ENCODE assay signal across 31 cellular contexts in the genomic region with DNA sequence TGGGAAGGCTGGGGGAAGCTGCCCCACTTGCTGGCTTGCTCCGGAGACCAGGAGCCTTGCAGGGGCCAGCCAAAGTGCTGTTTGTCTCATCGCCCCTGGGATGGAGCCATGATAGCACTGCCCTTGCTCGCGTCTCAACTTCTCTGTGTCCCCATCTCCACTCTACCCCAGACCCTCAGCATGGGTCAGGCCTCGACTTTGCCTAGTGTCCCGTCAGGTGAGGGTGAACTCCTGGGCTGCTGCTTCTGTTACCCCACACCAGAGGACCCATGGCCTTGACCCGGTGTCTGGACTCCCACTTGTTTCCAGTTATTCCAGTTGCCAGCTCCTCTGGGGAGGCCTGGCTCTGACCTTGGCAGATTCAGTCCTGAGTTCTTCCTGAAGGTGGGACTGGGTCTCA. TPM values are rescaled to one million over a fixed set of nuclear protein-coding genes. Genes with fewer than 3 reads are reported as not detected.
DNase-seq lines count a peak whose midpoint lies in the region; ATAC-seq and TF ChIP-seq lines count a peak whose summit lies in the region.
"Had no signal": no experiment of that assay in that cellular context is flagged by ENCODE, and none has a peak within 500 bp of the region (broad histone marks: within the 10 kb centered on the region; RNA-seq: fewer than 3 reads in every experiment).

No MANE protein-coding gene starts in this region.

- peak overlapping the region; percentile 54 to 96 (median 92) for H3K4me2 ChIP-seq in BLaER1 treated with 17β-estradiol and CSF1 and Interleukin-3, amounts not matched to agents 10 nM and 100 nM
- H3K4me2 ChIP-seq in IMR-90 (ENCODE audit: low read depth, low read length) (no peak overlapping the region), trophoblast cell (ENCODE audit: low read length) (no peak overlapping the region)

- in situ Hi-C loops in IMR-90 (cut with MboI; ENCODE audit: low sequenced_read_pairs): no loop called here

- H4K8ac ChIP-seq in IMR-90 (ENCODE audit: low read depth in 2 of 2, low read length in 2 of 2) (no peak overlapping the region; a peak in 1 of 4 replicates), trophoblast cell (ENCODE audit: low read depth, low read length) (no peak overlapping the region)

- intact Hi-C loops in IMR-90 (cut with micrococcal nuclease) (no loop called here), left ventricle myocardium inferior (cut with micrococcal nuclease) (no loop called here)

- H2BK5ac ChIP-seq in IMR-90 (ENCODE audit: low read depth, low read length, poor library complexity, severe bottlenecking) (no peak overlapping the region), trophoblast cell (ENCODE audit: low read depth, low read length, poor library complexity) (no peak overlapping the region)

- H3K23ac ChIP-seq in IMR-90 (ENCODE audit: low read depth, low read length) (no peak overlapping the region), trophoblast cell (ENCODE audit: low read length) (no peak overlapping the region)

- peak overlapping the region; percentile 80; the same call in 1 of the 3 replicates for H2BK15ac ChIP-seq in IMR-90 (ENCODE audit: low read depth, low read length)

- H3K56ac ChIP-seq in IMR-90 (ENCODE audit: extremely low read depth, insufficient read depth, low read length): no peak overlapping the region

- H3K18ac ChIP-seq in IMR-90 (ENCODE audit: low read depth, low read length) (no peak overlapping the region), trophoblast cell (ENCODE audit: low read length) (no peak overlapping the region)

- WGBS in IMR-90 (ENCODE audit: extremely low coverage in 2 of 2, insufficient read length in 1 of 2), 2 experiments: 93% methylated on average over 3 of the region's 7 CpGs; no CpG with 5 or more reads in 1 of the 2 experiments
- no CpG with 5 or more reads among the region's 7 CpGs for WGBS in trophoblast cell (ENCODE audit: extremely low coverage, insufficient coverage, insufficient read length)

- POLR2A ChIA-PET in IMR-90 (lab: Charles Lee; ENCODE audit: unreplicated experiment): no interaction called here

- peaks cover 0 to 41% (median 38%) of the 10 kb centered on the region in 11 experiments; a peak in 18 of 22 replicates for H3K36me3 ChIP-seq in BLaER1 treated with 17β-estradiol and CSF1 and Interleukin-3, amounts not matched to agents 10 nM and 100 nM
- H3K36me3 ChIP-seq in IMR-90 (ENCODE audit: control insufficient read depth, insufficient read depth, low read length) (no peaks in the 10 kb centered on the region), left ventricle myocardium inferior (no peaks in the 10 kb centered on the region), trophoblast cell (ENCODE audit: control insufficient read depth in 1 of 2, insufficient read depth in 2 of 2, low read length in 2 of 2) (peaks cover 20 to 22% of the 10 kb centered on the region in 2 experiments)
- H3K36me3 ChIP-seq: esophagus muscularis mucosa, Peyer's patch, upper lobe of left lung had no signal

- peaks cover 3% of the 10 kb centered on the region for H3K79me2 ChIP-seq in trophoblast cell (ENCODE audit: control insufficient read depth, insufficient read depth, low read length, poor library complexity)

- ATAC-seq in IMR-90 (ENCODE audit: low read depth) (no peak), HG03565 (IDR thresholded peaks at IDR 0.05; ENCODE audit: unreplicated experiment) (no peak)
- ATAC-seq: HCT116, sciatic nerve had no signal

- peak overlapping the region; percentile 81 for H2AK9ac ChIP-seq in IMR-90 (replicated peaks; ENCODE audit: low read depth, low read length, poor library complexity)

- peak overlapping the region in 2 of 10 experiments; percentile 7 to 22; a peak in 3 of 20 replicates for H3K4me3 ChIP-seq in BLaER1 treated with 17β-estradiol and CSF1 and Interleukin-3, amounts not matched to agents 10 nM and 100 nM
- H3K4me3 ChIP-seq in IMR-90 (ENCODE audit: insufficient read depth, low read depth, low read length) (no peak overlapping the region), left ventricle myocardium inferior (no peak overlapping the region), trophoblast cell (ENCODE audit: low read depth, low read length) (no peak overlapping the region)
- H3K4me3 ChIP-seq: esophagus muscularis mucosa, lung, Peyer's patch, upper lobe of left lung had no signal

- TF ChIP-seq RAD21 in IMR-90 (IDR thresholded peaks at IDR 0.05; ENCODE audit: low read length): no peak

- H4K91ac ChIP-seq in IMR-90 (ENCODE audit: insufficient read depth, low read depth, low read length): peak overlapping the region; percentile 73
- peak overlapping the region; percentile 10 for H4K91ac ChIP-seq in trophoblast cell (ENCODE audit: low read depth, low read length)

- peaks cover 68% of the 10 kb centered on the region for H3K9me1 ChIP-seq in IMR-90 (ENCODE audit: insufficient read depth, low read length)

- TF ChIP-seq POLR2A in IMR-90 (IDR thresholded peaks at IDR 0.05; ENCODE audit: low read depth, low read length): no peak

- H3K27ac ChIP-seq in BLaER1 treated with 17β-estradiol and CSF1 and Interleukin-3, amounts not matched to agents 10 nM and 100 nM: peak overlapping the region in 8 of 11 experiments; percentile 0 to 84 (median 70); a peak in 13 of 22 replicates
- H3K27ac ChIP-seq in IMR-90 (ENCODE audit: insufficient read depth, low read length): no peak overlapping the region
- H3K27ac ChIP-seq in left ventricle myocardium inferior (replicated peaks): no peak overlapping the region
- H3K27ac ChIP-seq in trophoblast cell (ENCODE audit: low read depth, low read length): no peak overlapping the region
- H3K27ac ChIP-seq: esophagus muscularis mucosa, Peyer's patch, VCaP had no signal

- H3K4ac ChIP-seq in IMR-90 (ENCODE audit: low read depth, low read length): peak overlapping the region; percentile 88
- H3K4ac ChIP-seq in trophoblast cell (ENCODE audit: low read depth, low read length): no peak overlapping the region

- no peaks in the 10 kb centered on the region for H3K27me3 ChIP-seq in BLaER1 treated with 17β-estradiol and CSF1 and Interleukin-3, amounts not matched to agents 10 nM and 100 nM
- no peaks in the 10 kb centered on the region for H3K27me3 ChIP-seq in IMR-90 (ENCODE audit: control insufficient read depth, insufficient read depth, low read length)
- H3K27me3 ChIP-seq in left ventricle myocardium inferior (ENCODE audit: low read depth): no peaks in the 10 kb centered on the region
- no peaks in the 10 kb centered on the region for H3K27me3 ChIP-seq in trophoblast cell (ENCODE audit: insufficient read depth, low read length)
- H3K27me3 ChIP-seq: esophagus muscularis mucosa, Peyer's patch, upper lobe of left lung had no signal

- H4K5ac ChIP-seq in IMR-90 (ENCODE audit: low read depth, low read length): no peak overlapping the region

- H2AFZ ChIP-seq in IMR-90 (replicated peaks; ENCODE audit: low read length, poor library complexity) (no peak overlapping the region), trophoblast cell (ENCODE audit: insufficient read depth, low read length, poor library complexity) (no peak overlapping the region)

- H2BK120ac ChIP-seq in IMR-90 (ENCODE audit: low read depth, low read length): peak overlapping the region; percentile 86; the same call in 1 of the 2 replicates
- no peak overlapping the region for H2BK120ac ChIP-seq in trophoblast cell (ENCODE audit: insufficient read depth, low read length, poor library complexity)

- 0 out of 2 replicates have a peak overlapping the region, but pooled peaks have one; percentile 90 for H2BK20ac ChIP-seq in IMR-90 (ENCODE audit: low read depth, low read length)

- H3K9ac ChIP-seq in BLaER1 treated with 17β-estradiol and CSF1 and Interleukin-3, amounts not matched to agents 10 nM and 100 nM: peak overlapping the region in 7 of 11 experiments; percentile 6 to 71 (median 42); a peak in 10 of 22 replicates
- no peak overlapping the region for H3K9ac ChIP-seq in IMR-90 (ENCODE audit: low read depth, low read length)
- no peak overlapping the region for H3K9ac ChIP-seq in trophoblast cell (ENCODE audit: low read length)

- no peak overlapping the region for H4K12ac ChIP-seq in trophoblast cell (ENCODE audit: low read depth, low read length)

- peak overlapping the region; percentile 5 for H2BK12ac ChIP-seq in trophoblast cell (ENCODE audit: low read length)

- TF ChIP-seq CTCF in IMR-90 (conservative IDR thresholded peaks at IDR 0.05; ENCODE audit: low read depth, low read length) (no peak), left ventricle myocardium inferior (IDR thresholded peaks at IDR 0.05; ENCODE audit: borderline replicate concordance) (no peak)

- peaks cover 69 to 75% (median 71%) of the 10 kb centered on the region in 10 experiments for H3K4me1 ChIP-seq in BLaER1 treated with 17β-estradiol and CSF1 and Interleukin-3, amounts not matched to agents 10 nM and 100 nM
- peaks cover 50% of the 10 kb centered on the region for H3K4me1 ChIP-seq in IMR-90 (ENCODE audit: control insufficient read depth, insufficient read depth, low read length)
- H3K4me1 ChIP-seq in left ventricle myocardium inferior: peaks cover 50% of the 10 kb centered on the region
- H3K4me1 ChIP-seq in trophoblast cell (ENCODE audit: control insufficient read depth in 1 of 2, insufficient read depth in 2 of 2, low read length in 2 of 2): peaks cover 44 to 45% of the 10 kb centered on the region in 2 experiments

- CTCF ChIA-PET in IMR-90 (lab: Yijun Ruan, JAX): interaction anchor here (0.6 kb wide), 1 partner anchor 31 kb away, joined by 3 read pairs; no protein-coding TSS in a partner anchor

- no TSS peak for BruUV-seq in IMR-90 (replicated peaks; lab: Mats Ljungman, UMichigan)

- H3K79me1 ChIP-seq in IMR-90 (ENCODE audit: low read depth in 1 of 2, low read length in 2 of 2) (peaks cover 8 to 51% of the 10 kb centered on the region in 2 experiments; a peak in 3 of 4 replicates), trophoblast cell (ENCODE audit: low read length) (peaks cover 9% of the 10 kb centered on the region)

- peak overlapping the region; percentile 85; the same call in 1 of the 2 replicates for H2AK5ac ChIP-seq in IMR-90 (ENCODE audit: low read depth, low read length)
- no peak overlapping the region for H2AK5ac ChIP-seq in trophoblast cell (ENCODE audit: low read length)

- H3K9me3 ChIP-seq in BLaER1 treated with 17β-estradiol and CSF1 and Interleukin-3, amounts not matched to agents 10 nM and 100 nM (replicated peaks in 1 of 11): no peaks in the 10 kb centered on the region
- H3K9me3 ChIP-seq in IMR-90 (ENCODE audit: control insufficient read depth, insufficient read depth, low read length) (no peaks in the 10 kb centered on the region), left ventricle myocardium inferior (replicated peaks) (no peaks in the 10 kb centered on the region), trophoblast cell (ENCODE audit: insufficient read depth, low read depth, low read length) (peaks cover 3% of the 10 kb centered on the region)
- H3K9me3 ChIP-seq: Caco-2, esophagus muscularis mucosa, Peyer's patch, upper lobe of left lung had no signal

- dilution Hi-C loops in IMR-90 (cut with HindIII; ENCODE audit: low sequenced_read_pairs, unreplicated experiment): no loop called here

- peak overlapping the region; percentile 78; the same call in 1 of the 2 replicates for H3K14ac ChIP-seq in IMR-90 (replicated peaks; ENCODE audit: low read depth, low read length)
- no peak overlapping the region for H3K14ac ChIP-seq in trophoblast cell (ENCODE audit: low read length)

- DNase-seq in IMR-90 (no peak), left ventricle myocardium inferior (peak; percentile 1), trophoblast cell (no peak), AML-193 (lab: John Stamatoyannopoulos, UW) (no peak), NOMO-1 treated with dmso at 0.1 percent for 144 hours (lab: John Stamatoyannopoulos, UW; ENCODE audit: unreplicated experiment) (no peak), NCI-H774 (lab: John Stamatoyannopoulos, UW) (no peak)
- DNase-seq: activated CD4-positive, alpha-beta T cell treated with anti-CD3 and anti-CD28 coated beads for 4 hours; activated CD8-positive, alpha-beta memory T cell treated with anti-CD3 and anti-CD28 coated beads for 24 hours; activated effector memory CD4-positive, alpha-beta T cell treated with Interleukin-2 at 50 U/mL for 16 hours; C1 segment of cervical spinal cord; Caco-2; central memory CD4-positive, alpha-beta T cell; dermis blood vessel endothelial cell; DMS53; foreskin fibroblast; NCI-H1436 treated with DMSO at 0.1 percent for 48 hours; NCI-H2081 treated with DMSO at 0.1 percent for 48 hours; NCI-H2227 treated with DMSO at 0.1 percent for 48 hours; NCI-H526; Peyer's patch; stimulated activated CD4-positive, alpha-beta T cell treated with anti-CD3 and anti-CD28 coated beads, Interleukin-4, amount 100 ng/mL, for 1 hour; SW 1271; T1000; upper lobe of left lung had no signal

- no peaks in the 10 kb centered on the region; a peak in 1 of 22 replicates for H4K20me1 ChIP-seq in BLaER1 treated with 17β-estradiol and CSF1 and Interleukin-3, amounts not matched to agents 10 nM and 100 nM
- H4K20me1 ChIP-seq in IMR-90 (ENCODE audit: insufficient read depth, low read length): peaks cover 4% of the 10 kb centered on the region; the same call in 1 of the 2 replicates

RNA-seq across cellular contexts. Expression of a gene that starts 36.5 kb away (rescaled TPM):
- total RNA-seq in IMR-90 (2012; rRNA removed): 9.3 and 9.7 TPM in 2 replicates
- polyA plus RNA-seq in IMR-90 (2012; rRNA removed): 24.0 and 27.8 TPM in 2 replicates
- polyA plus RNA-seq in IMR-90 (2012; cell fraction: cytosol; rRNA removed): 10.9 and 26.7 TPM in 2 replicates
- polyA plus RNA-seq in IMR-90 (2012; cell fraction: nucleus; rRNA removed; ENCODE audit: low replicate concordance): 8.9 and 16.8 TPM in 2 replicates
- total RNA-seq in left ventricle myocardium inferior: 23.1 TPM
- 14.1 and 15.4 TPM in 2 replicates for polyA plus RNA-seq in trophoblast cell (2013)

Comparison
In these comparisons a context has a peak if more than half of its experiments do, and no peak if none do; other contexts are left out.
1. H3K27ac ChIP-seq: peak in BLaER1 treated with 17β-estradiol and CSF1 and Interleukin-3, amounts not matched to agents 10 nM and 100 nM (8 of 11); none in IMR-90 (single experiment), left ventricle myocardium inferior (single experiment) and trophoblast cell (single experiment).
2. H3K4me2 ChIP-seq: peak in BLaER1 treated with 17β-estradiol and CSF1 and Interleukin-3, amounts not matched to agents 10 nM and 100 nM (11 of 11); none in IMR-90 (single experiment) and trophoblast cell (single experiment).
3. H3K9ac ChIP-seq: peak in BLaER1 treated with 17β-estradiol and CSF1 and Interleukin-3, amounts not matched to agents 10 nM and 100 nM (7 of 11); none in IMR-90 (single experiment) and trophoblast cell (single experiment).